Comparison of ENCODE assay signal across 12 cellular contexts in the genomic region with DNA sequence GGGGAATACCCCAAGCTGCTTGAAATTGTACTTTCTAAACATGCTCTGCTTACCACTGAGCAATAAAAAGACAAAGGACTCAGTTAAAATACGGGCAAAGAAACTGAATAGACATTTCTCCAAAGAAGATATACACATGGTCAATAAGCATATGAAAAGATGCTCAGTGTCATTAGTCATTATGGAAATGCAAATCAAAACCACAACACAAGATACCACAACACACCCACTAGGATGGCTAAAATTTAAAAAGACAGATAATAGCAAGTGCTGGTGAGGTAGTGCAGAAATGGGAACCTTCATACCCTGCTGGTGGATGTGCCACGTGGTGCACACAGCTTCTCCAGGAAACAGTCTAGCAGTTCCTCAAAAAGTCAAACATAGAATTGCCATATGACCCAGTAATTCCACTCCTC. TPM values are rescaled to one million over a fixed set of nuclear protein-coding genes. Genes with fewer than 3 reads are reported as not detected.
DNase-seq lines count a peak whose midpoint lies in the region; ATAC-seq and TF ChIP-seq lines count a peak whose summit lies in the region.
"Had no signal": no experiment of that assay in that cellular context is flagged by ENCODE, and none has a peak within 500 bp of the region (broad histone marks: within the 10 kb centered on the region; RNA-seq: fewer than 3 reads in every experiment).

No MANE protein-coding gene starts in this region.

- TF ChIP-seq POLR2A in vagina (IDR thresholded peaks at IDR 0.05) (no peak), prostate gland (IDR thresholded peaks at IDR 0.05) (no peak)

- 61% methylated on average over 2 of the region's 2 CpGs for WGBS in prostate gland

- no peak for DNase-seq in right atrium auricular region (ENCODE audit: low spot score)
- DNase-seq in cardiac septum (ENCODE audit: low spot score) = no peak
- DNase-seq in coronary artery (ENCODE audit: low spot score) = no peak
- no peak for DNase-seq in vagina (ENCODE audit: extremely low spot score in 2 of 2)
- no peak for DNase-seq in prostate gland (ENCODE audit: low spot score)
- DNase-seq in mesenteric fat pad (ENCODE audit: low spot score) = no peak
- DNase-seq: activated naive CD4-positive, alpha-beta T cell treated with anti-CD3 and anti-CD28 coated beads, Interleukin-2, amount 50 U/mL, for 16 hours; GDM1; NCI-H345 had no signal

- intact Hi-C loops in cardiac septum (cut with DNase I) = no loop called here
- intact Hi-C loops in vagina (cut with DNase I) = no loop called here
- intact Hi-C loops in prostate gland (cut with DNase I) = no loop called here

- H3K4me3 ChIP-seq in right atrium auricular region = no peak overlapping the region
- no peak overlapping the region for H3K4me3 ChIP-seq in coronary artery
- H3K4me3 ChIP-seq in vagina = no peak overlapping the region
- H3K4me3 ChIP-seq in prostate gland = no peak overlapping the region

- H3K4me1 ChIP-seq in right atrium auricular region = peaks cover 0 to 86% of the 10 kb centered on the region in 2 donors
- H3K4me1 ChIP-seq in vagina = peaks cover 95% of the 10 kb centered on the region
- peaks cover 54% of the 10 kb centered on the region for H3K4me1 ChIP-seq in prostate gland (replicated peaks)

- ATAC-seq in HG02981 (IDR thresholded peaks at IDR 0.05; ENCODE audit: unreplicated experiment) (peak; percentile 34), HG02840 (IDR thresholded peaks at IDR 0.05; ENCODE audit: low FRiP score, unreplicated experiment) (no peak)
- ATAC-seq: sciatic nerve had no signal

- H3K27ac ChIP-seq in right atrium auricular region (peak overlapping the region; percentile 93 to 97), coronary artery (peak overlapping the region; percentile 36 to 43), vagina (peak overlapping the region; percentile 86), prostate gland (peak overlapping the region in 1 of 2 donors; percentile 97)

- no peak for TF ChIP-seq CTCF in right atrium auricular region (IDR thresholded peaks at IDR 0.05)
- no peak for TF ChIP-seq CTCF in coronary artery (IDR thresholded peaks at IDR 0.05)
- TF ChIP-seq CTCF in vagina (IDR thresholded peaks at IDR 0.05) = no peak
- TF ChIP-seq CTCF in prostate gland (IDR thresholded peaks at IDR 0.05) = no peak

- H3K27me3 ChIP-seq in right atrium auricular region (no peaks in the 10 kb centered on the region), vagina (no peaks in the 10 kb centered on the region), prostate gland (replicated peaks; ENCODE audit: insufficient read depth) (no peaks in the 10 kb centered on the region)

- H3K36me3 ChIP-seq in right atrium auricular region (no peaks in the 10 kb centered on the region), vagina (no peaks in the 10 kb centered on the region), prostate gland (no peaks in the 10 kb centered on the region)

- H3K9me3 ChIP-seq in right atrium auricular region (no peaks in the 10 kb centered on the region), vagina (no peaks in the 10 kb centered on the region), prostate gland (no peaks in the 10 kb centered on the region)

RNA-seq across cellular contexts. Expression of a gene that starts 21.3 kb away (rescaled TPM):
- total RNA-seq in right atrium auricular region = 100 to 1,000 TPM; 147 to 179 TPM
- total RNA-seq in cardiac septum = 77.1 TPM
- total RNA-seq in vagina = 30.7 TPM
- total RNA-seq in prostate gland = 100 to 1,000 TPM; 119 to 186 TPM
- total RNA-seq in mesenteric fat pad = 25.2 TPM
